Comparison of ENCODE assay signal across 8 cellular contexts in genomic region chr3:59212128-59212764, GRCh38.
A peak's percentile ranks its signal among the peaks of the same experiment; 100 is the strongest.
DNase-seq lines count a peak whose midpoint lies in the region; ATAC-seq and TF ChIP-seq lines count a peak whose summit lies in the region.

No MANE protein-coding gene starts in this region.

- no peak overlapping the region for H3K4me3 ChIP-seq in CD8-positive, alpha-beta T cell (ENCODE audit: low read depth, low read length)
- H3K4me3 ChIP-seq in left lung: no peak overlapping the region
- no peak overlapping the region for H3K4me3 ChIP-seq in upper lobe of right lung
- no peak overlapping the region for H3K4me3 ChIP-seq in MG63

- no peak overlapping the region for H3K27ac ChIP-seq in CD8-positive, alpha-beta T cell (ENCODE audit: low read depth, low read length)
- H3K27ac ChIP-seq in left lung (no peak overlapping the region), upper lobe of right lung (no peak overlapping the region)

- H3K9me3 ChIP-seq in CD8-positive, alpha-beta T cell (ENCODE audit: low read length): no peaks in the 10 kb centered on the region
- H3K9me3 ChIP-seq in left lung: no peaks in the 10 kb centered on the region
- H3K9me3 ChIP-seq in upper lobe of right lung: no peaks in the 10 kb centered on the region
- no peaks in the 10 kb centered on the region for H3K9me3 ChIP-seq in MG63

- H3K27me3 Mint-ChIP-seq in CD8-positive, alpha-beta T cell (ENCODE audit: low read depth): no peaks in the 10 kb centered on the region
- H3K27me3 Mint-ChIP-seq in central memory CD8-positive, alpha-beta T cell: peaks cover 34% of the 10 kb centered on the region

- CTCF ChIA-PET in CD8-positive, alpha-beta T cell (lab: Charles Lee): interaction anchor here (0.7 to 3.9 kb wide), 17 partner anchors 9 to 1443 kb away, joined by 3 to 24 read pairs (median 3); no protein-coding TSS in a partner anchor

- no peak overlapping the region for H3K4me3 Mint-ChIP-seq in CD8-positive, alpha-beta T cell
- H3K4me3 Mint-ChIP-seq in central memory CD8-positive, alpha-beta T cell: no peak overlapping the region

- intact Hi-C loops in CD8-positive, alpha-beta T cell (cut with DNase I, micrococcal nuclease): loop anchor here (1.0 to 5.0 kb wide), 5 partner anchors 363 to 1740 kb away; no protein-coding TSS in a partner anchor
- intact Hi-C loops in left lung (cut with DNase I) (no loop called here), upper lobe of right lung (cut with DNase I) (no loop called here)

- no peak overlapping the region for H3K27ac Mint-ChIP-seq in CD8-positive, alpha-beta T cell
- H3K27ac Mint-ChIP-seq in central memory CD8-positive, alpha-beta T cell (ENCODE audit: low read depth): no peak overlapping the region

- peak; percentile 79 for TF ChIP-seq CTCF in CD8-positive, alpha-beta T cell (IDR thresholded peaks at IDR 0.05)
- peak; percentile 57 to 66 for TF ChIP-seq CTCF in left lung (IDR thresholded peaks at IDR 0.05)
- TF ChIP-seq CTCF in upper lobe of right lung (IDR thresholded peaks at IDR 0.05): peak; percentile 73

- no peaks in the 10 kb centered on the region for H3K36me3 ChIP-seq in CD8-positive, alpha-beta T cell (ENCODE audit: insufficient read depth, low read length)
- H3K36me3 ChIP-seq in left lung: no peaks in the 10 kb centered on the region
- H3K36me3 ChIP-seq in upper lobe of right lung: no peaks in the 10 kb centered on the region
- H3K36me3 ChIP-seq in MG63: no peaks in the 10 kb centered on the region

- ATAC-seq in CD8-positive, alpha-beta T cell: no peak
- ATAC-seq in GM18867 (IDR thresholded peaks at IDR 0.05; ENCODE audit: unreplicated experiment) (peak; percentile 87), HG03378 (IDR thresholded peaks at IDR 0.05; ENCODE audit: unreplicated experiment) (peak; percentile 75), left lung (peak; percentile 95), upper lobe of right lung (peak; percentile 91)
- peak; percentile 46 for ATAC-seq in central memory CD8-positive, alpha-beta T cell (replicated peaks; ENCODE audit: extremely low read depth, poor library complexity, severe bottlenecking)

- no peaks in the 10 kb centered on the region for H3K27me3 ChIP-seq in CD8-positive, alpha-beta T cell (ENCODE audit: insufficient read depth, low read length)
- H3K27me3 ChIP-seq in left lung: peaks cover 0 to 4% of the 10 kb centered on the region in 2 donors
- H3K27me3 ChIP-seq in upper lobe of right lung: no peaks in the 10 kb centered on the region
- no peaks in the 10 kb centered on the region for H3K27me3 ChIP-seq in MG63

- no peaks in the 10 kb centered on the region for H3K9me3 Mint-ChIP-seq in CD8-positive, alpha-beta T cell
- no peaks in the 10 kb centered on the region for H3K9me3 Mint-ChIP-seq in central memory CD8-positive, alpha-beta T cell

- POLR2A ChIA-PET in CD8-positive, alpha-beta T cell (lab: Charles Lee): no interaction called here

- H3K36me3 Mint-ChIP-seq in CD8-positive, alpha-beta T cell: no peaks in the 10 kb centered on the region
- H3K36me3 Mint-ChIP-seq in central memory CD8-positive, alpha-beta T cell (ENCODE audit: insufficient read depth): no peaks in the 10 kb centered on the region

- no peaks in the 10 kb centered on the region for H3K4me1 ChIP-seq in CD8-positive, alpha-beta T cell (ENCODE audit: insufficient read depth, low read length)
- H3K4me1 ChIP-seq in left lung: peaks cover 0 to 9% of the 10 kb centered on the region in 2 donors
- no peaks in the 10 kb centered on the region for H3K4me1 ChIP-seq in upper lobe of right lung

- DNase-seq in CD8-positive, alpha-beta T cell: no peak
- DNase-seq in NCI-H82 treated with DMSO at 0.1 percent for 48 hours (lab: John Stamatoyannopoulos, UW; ENCODE audit: unreplicated experiment) (peak; percentile 23), left lung (no peak), upper lobe of right lung (no peak), MG63 (no peak)
- DNase-seq in central memory CD8-positive, alpha-beta T cell (ENCODE audit: low spot score in 2 of 2): no peak

- peaks cover 3% of the 10 kb centered on the region for H3K4me1 Mint-ChIP-seq in CD8-positive, alpha-beta T cell (ENCODE audit: low read depth)
- no peaks in the 10 kb centered on the region for H3K4me1 Mint-ChIP-seq in central memory CD8-positive, alpha-beta T cell

Comparison
In these comparisons a context has a peak if more than half of its experiments do, and no peak if none do; other contexts are left out.
1. intact Hi-C loops: an anchor here in CD8-positive, alpha-beta T cell (1.0 to 5.0 kb wide); none called in left lung and upper lobe of right lung.